ENCODE assay signal across 8 cellular contexts in genomic region chr7:48088559-48089414, GRCh38. TPM values are rescaled to one million over a fixed set of nuclear protein-coding genes. Genes with fewer than 3 reads are reported as not detected.
DNase-seq lines count a peak whose midpoint lies in the region; ATAC-seq and TF ChIP-seq lines count a peak whose summit lies in the region.

TSS of gene UPP1 (plus strand) at chr7:48089265. CDS start at chr7:48094784, 5,519 bp downstream.

- H2AFZ ChIP-seq in KMS-11 (ENCODE audit: low read depth) = peak within 1 kb of the TSS; percentile 97

- no peaks in the 10 kb centered on the region for H3K9me3 Mint-ChIP-seq in activated naive CD4-positive, alpha-beta T cell treated with anti-CD3 and anti-CD28 coated beads, Interleukin-2, amount 10 ng/mL, durations not matched to agents 7 days and 5 days

- peak; percentile 56 for ATAC-seq in GM21786 (IDR thresholded peaks at IDR 0.05; ENCODE audit: unreplicated experiment)
- ATAC-seq in omental fat pad (ENCODE audit: low FRiP score) = peak; percentile 77

- no peak within 1 kb of the TSS for H3K4me3 ChIP-seq in KMS-11 (IDR thresholded peaks at IDR 0.05; ENCODE audit: insufficient read depth, low read depth, low read length)
- peak within 1 kb of the TSS; percentile 75 for H3K4me3 ChIP-seq in SK-N-MC
- peak within 1 kb of the TSS; percentile 52 to 85 for H3K4me3 ChIP-seq in testis

- H4K20me1 ChIP-seq in KMS-11 (ENCODE audit: insufficient read depth) = no peaks in the 10 kb centered on the region

- H3K27me3 ChIP-seq in KMS-11 (ENCODE audit: insufficient read depth, low read depth) (no peaks in the 10 kb centered on the region), testis (no peaks in the 10 kb centered on the region)

- H3K9me3 ChIP-seq in SK-N-MC (ENCODE audit: low read depth, low read length) = no peaks in the 10 kb centered on the region
- no peaks in the 10 kb centered on the region for H3K9me3 ChIP-seq in testis

- H3K27ac Mint-ChIP-seq in activated naive CD4-positive, alpha-beta T cell treated with anti-CD3 and anti-CD28 coated beads, Interleukin-2, amount 10 ng/mL, durations not matched to agents 7 days and 5 days = peak within 1 kb of the TSS; percentile 97

- intact Hi-C loops in testis (cut with DNase I; ENCODE audit: low total_unique reads) = no loop called here

- H3K4me3 Mint-ChIP-seq in activated naive CD4-positive, alpha-beta T cell treated with anti-CD3 and anti-CD28 coated beads, Interleukin-2, amount 10 ng/mL, durations not matched to agents 7 days and 5 days = peak within 1 kb of the TSS; percentile 93

- H3K36me3 ChIP-seq in KMS-11 (ENCODE audit: insufficient read depth) = no peaks in the 10 kb centered on the region
- no peaks in the 10 kb centered on the region for H3K36me3 ChIP-seq in SK-N-MC (ENCODE audit: insufficient read depth, low read length)
- H3K36me3 ChIP-seq in testis (ENCODE audit: low read depth, missing control alignments) = no peaks in the 10 kb centered on the region

- 0% methylated on average over 56 of the region's 66 CpGs; no CpG with 5 or more reads in 1 of the 2 donors for WGBS in testis, 2 donors

- peaks cover 76% of the 10 kb centered on the region for H3K4me1 Mint-ChIP-seq in activated naive CD4-positive, alpha-beta T cell treated with anti-CD3 and anti-CD28 coated beads, Interleukin-2, amount 10 ng/mL, durations not matched to agents 7 days and 5 days

- H3K9ac ChIP-seq in KMS-11 (peak within 1 kb of the TSS; percentile 96), SK-N-MC (ENCODE audit: insufficient read length) (no peak within 1 kb of the TSS)

- no peaks in the 10 kb centered on the region for H3K27me3 Mint-ChIP-seq in activated naive CD4-positive, alpha-beta T cell treated with anti-CD3 and anti-CD28 coated beads, Interleukin-2, amount 10 ng/mL, durations not matched to agents 7 days and 5 days

- H3K27ac ChIP-seq in KMS-11 = peak within 1 kb of the TSS; percentile 100
- no peak within 1 kb of the TSS for H3K27ac ChIP-seq in SK-N-MC
- peak within 1 kb of the TSS; percentile 74 to 86 for H3K27ac ChIP-seq in testis

- TF ChIP-seq POLR2A in testis (IDR thresholded peaks at IDR 0.05) = no peak

- TF ChIP-seq CTCF in KMS-11 (conservative IDR thresholded peaks at IDR 0.05; ENCODE audit: low read depth, low read length) (no peak), omental fat pad (IDR thresholded peaks at IDR 0.05) (no peak), testis (IDR thresholded peaks at IDR 0.05) (no peak)

- H3K36me3 Mint-ChIP-seq in activated naive CD4-positive, alpha-beta T cell treated with anti-CD3 and anti-CD28 coated beads, Interleukin-2, amount 10 ng/mL, durations not matched to agents 7 days and 5 days = peaks cover 45% of the 10 kb centered on the region

- CTCF ChIA-PET in activated naive CD4-positive, alpha-beta T cell treated with anti-CD3 and anti-CD28 coated beads, Interleukin-2, amount 10 ng/mL, durations not matched to agents 7 days and 5 days (lab: Charles Lee) = interaction anchor here (0.7 to 4.7 kb wide), 5 partner anchors 10 to 97 kb away, joined by 3 to 22 read pairs (median 4); no protein-coding TSS in a partner anchor

- peak; percentile 94 for DNase-seq in EH (ENCODE audit: low read depth)
- peak; percentile 5 for DNase-seq in SK-N-MC (ENCODE audit: low read depth, low spot score)
- peak; percentile 96 for DNase-seq in activated naive CD4-positive, alpha-beta T cell treated with anti-CD3 and anti-CD28 coated beads, Interleukin-2, amount 10 ng/mL, durations not matched to agents 7 days and 5 days
- DNase-seq in germinal center (ENCODE audit: low spot score) = peak; percentile 80
- DNase-seq in omental fat pad (ENCODE audit: low spot score) = peak; percentile 83
- peak; percentile 95 for DNase-seq in testis

- H3K4me1 ChIP-seq in KMS-11 (ENCODE audit: low read depth, poor library complexity, severe bottlenecking) = peaks cover 55% of the 10 kb centered on the region
- peaks cover 3% of the 10 kb centered on the region for H3K4me1 ChIP-seq in testis

- H3K79me2 ChIP-seq in KMS-11 (ENCODE audit: insufficient read depth, low read depth) = no peaks in the 10 kb centered on the region

- H3K4me2 ChIP-seq in KMS-11 = peak within 1 kb of the TSS; percentile 86

RNA-seq across cellular contexts. Expression of gene UPP1, which starts in this region (rescaled TPM):
- total RNA-seq in omental fat pad (100 to 1,000 TPM in 1 of 4 donors, 10 to 100 TPM in 3; 26.1 to 114 (median 32.6) TPM), testis (10 to 100 TPM; 17.2 to 20.8 TPM)
- 13.1 TPM for polyA plus RNA-seq in testis (ENCODE audit: insufficient read depth, low read depth, low replicate concordance)

Comparison
In these comparisons a context has a peak if more than half of its experiments do, and no peak if none do; other contexts are left out.
1. DNase-seq: peak in every context shown above with its lines; median percentile 96 in activated naive CD4-positive, alpha-beta T cell treated with anti-CD3 and anti-CD28 coated beads, Interleukin-2, amount 10 ng/mL, durations not matched to agents 7 days and 5 days; 95 in testis; 94 in EH; 83 in omental fat pad; 80 in germinal center; 5 in SK-N-MC.